In genomic region chr9:99183616-99184015, GRCh38 we compare ENCODE assay signal across 13 cellular contexts.
"Had no signal": no experiment of that assay in that cellular context is flagged by ENCODE, and none has a peak within 500 bp of the region (broad histone marks: within the 10 kb centered on the region; RNA-seq: fewer than 3 reads in every experiment).

No MANE protein-coding gene starts in this region.

- DNase-seq: activated CD4-positive, alpha-beta T cell treated with anti-CD3 and anti-CD28 coated beads, Interleukin-2, amount 10 ng/mL, durations not matched to agents 7 days and 5 days; activated CD4-positive, CD25-positive, alpha-beta regulatory T cell; activated gamma-delta T cell; activated T-cell treated with anti-CD3 and anti-CD28 coated beads, Interleukin-2, amount 50 U/mL, for 24 hours; effector CD4-positive, alpha-beta T cell had no signal

- H3K27ac Mint-ChIP-seq: activated CD4-positive, alpha-beta T cell treated with anti-CD3 and anti-CD28 coated beads, Interleukin-2, amount 10 ng/mL, durations not matched to agents 7 days and 5 days; T-cell had no signal

- H3K36me3 Mint-ChIP-seq: T-cell, type B pancreatic cell had no signal

- H3K27me3 ChIP-seq: neutrophil had no signal

- H3K4me3 Mint-ChIP-seq: activated CD4-positive, alpha-beta T cell treated with anti-CD3 and anti-CD28 coated beads, Interleukin-2, amount 10 ng/mL, durations not matched to agents 7 days and 5 days; activated T-cell treated with anti-CD3 and anti-CD28 coated beads, Interleukin-2, amount 50 U/mL, for 24 hours; type B pancreatic cell had no signal

- H3K27ac ChIP-seq: neutrophil had no signal

- H3K9me3 ChIP-seq: left ventricle myocardium inferior, neutrophil had no signal

- H3K36me3 ChIP-seq: left ventricle myocardium inferior, neutrophil had no signal

- H3K9me3 Mint-ChIP-seq: activated CD4-positive, alpha-beta T cell treated with anti-CD3 and anti-CD28 coated beads, Interleukin-2, amount 10 ng/mL, durations not matched to agents 7 days and 5 days; activated T-cell treated with anti-CD3 and anti-CD28 coated beads, Interleukin-2, amount 50 U/mL, for 24 hours; T-cell; type B pancreatic cell had no signal

- H3K27me3 Mint-ChIP-seq: activated CD4-positive, alpha-beta T cell treated with anti-CD3 and anti-CD28 coated beads, Interleukin-2, amount 10 ng/mL, durations not matched to agents 7 days and 5 days; activated T-cell treated with anti-CD3 and anti-CD28 coated beads, Interleukin-2, amount 50 U/mL, for 24 hours had no signal

- H3K4me3 ChIP-seq: skin epidermis had no signal

- FAIRE-seq: colon, frontal cortex, kidney had no signal
